In the genomic region with DNA sequence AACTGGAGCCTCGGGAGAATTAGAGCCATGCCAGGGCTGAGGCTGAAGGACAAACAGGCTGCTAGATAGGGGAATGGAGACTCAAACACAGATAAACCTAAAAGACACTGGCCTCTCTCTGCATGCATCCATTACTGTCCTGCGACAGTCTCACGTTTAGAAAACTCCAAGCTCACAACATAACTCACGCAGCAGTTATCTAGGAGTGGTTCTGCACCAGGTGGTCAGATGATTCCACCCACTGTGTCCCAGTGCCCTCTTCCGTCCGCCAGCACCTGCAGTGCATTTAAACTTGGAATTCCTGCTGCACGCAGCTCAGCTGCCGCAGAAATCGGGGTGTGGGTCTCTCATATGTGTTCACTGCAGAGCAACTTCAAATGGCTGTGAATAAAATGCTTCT, we compare ENCODE assay signal across 20 cellular contexts.
"Had no signal": no experiment of that assay in that cellular context is flagged by ENCODE, and none has a peak within 500 bp of the region (broad histone marks: within the 10 kb centered on the region; RNA-seq: fewer than 3 reads in every experiment).

No MANE protein-coding gene starts in this region.

- H3K27me3 ChIP-seq: MG63, SJSA1 had no signal

- DNase-seq: KBM-7, MG63, NCI-H1092, NCI-H1105 treated with DMSO at 0.1 percent for 48 hours, NCI-H1417 treated with DMSO at 0.1 percent for 48 hours, NCI-H146, NCI-H1694 treated with DMSO at 0.1 percent for 48 hours, NCI-H1930, NCI-H2081, NCI-H2107, NCI-H2227 treated with DMSO at 0.1 percent for 48 hours, NCI-H510A, NCI-H524 treated with DMSO at 0.1 percent for 48 hours, NCI-H69, NCI-H774, Right ventricle myocardium superior, RPMI8226, SIG-M5 had no signal

- H3K27ac ChIP-seq: SJSA1, SK-N-MC had no signal

- H3K36me3 ChIP-seq: MG63, SJSA1 had no signal

- H3K9me3 ChIP-seq: MG63 had no signal

- H3K4me3 ChIP-seq: MG63, SJSA1, SK-N-MC had no signal
